Comparison of ENCODE assay signal across 28 cellular contexts in the genomic region with DNA sequence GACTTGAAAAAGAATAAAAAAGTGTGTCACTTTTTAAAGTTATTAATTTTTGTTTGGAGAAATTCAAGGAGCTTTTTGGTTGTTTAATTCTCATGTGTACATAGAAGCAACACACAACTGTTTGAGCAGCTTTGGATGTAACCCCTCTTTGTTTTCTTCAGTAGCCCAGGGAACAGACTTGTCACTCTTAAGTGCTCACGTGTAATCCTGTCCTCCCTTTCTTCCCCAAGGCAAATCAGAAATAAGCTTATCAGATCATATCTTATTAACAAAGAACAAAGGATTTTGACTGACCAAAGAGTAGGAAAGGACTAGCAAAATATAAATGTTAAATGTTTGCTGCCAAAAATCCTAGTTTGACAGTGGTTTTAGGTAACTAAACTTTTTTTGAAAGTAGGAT. TPM values are rescaled to one million over a fixed set of nuclear protein-coding genes. Genes with fewer than 3 reads are reported as not detected.
A peak's percentile ranks its signal among the peaks of the same experiment; 100 is the strongest.
DNase-seq lines count a peak whose midpoint lies in the region; ATAC-seq and TF ChIP-seq lines count a peak whose summit lies in the region.
"Had no signal": no experiment of that assay in that cellular context is flagged by ENCODE, and none has a peak within 500 bp of the region (broad histone marks: within the 10 kb centered on the region; RNA-seq: fewer than 3 reads in every experiment).

No MANE protein-coding gene starts in this region.

- no peak for ATAC-seq in GM19328 (IDR thresholded peaks at IDR 0.05; ENCODE audit: unreplicated experiment)
- ATAC-seq in GM21447 (IDR thresholded peaks at IDR 0.05; ENCODE audit: unreplicated experiment) = no peak
- ATAC-seq: activated CD8-positive, alpha-beta memory T cell treated with anti-CD3 and anti-CD28 coated beads, Interleukin-2, amount 10 ng/mL, durations not matched to agents 7 days and 5 days; naive thymus-derived CD4-positive, alpha-beta T cell; right cardiac atrium had no signal

- no peaks in the 10 kb centered on the region for H3K9me3 ChIP-seq in mesodermal cell (ENCODE audit: control insufficient read depth, low read length)
- H3K9me3 ChIP-seq: BLaER1 treated with 17β-estradiol and CSF1 and Interleukin-3, amounts not matched to agents 10 nM and 100 nM; testis; uterus had no signal

- H3K27ac ChIP-seq in 22Rv1 (peak overlapping the region; percentile 74), mesodermal cell (ENCODE audit: low read depth, low read length, severe bottlenecking) (peak overlapping the region; percentile 32)
- H3K27ac ChIP-seq: BLaER1 treated with 17β-estradiol and CSF1 and Interleukin-3, amounts not matched to agents 10 nM and 100 nM; RWPE1; testis; uterus had no signal

- H3K4me3 ChIP-seq in mesodermal cell (ENCODE audit: extremely low read depth, insufficient read depth, low read length, poor library complexity, severe bottlenecking) = no peak overlapping the region
- H3K4me3 ChIP-seq: BLaER1 treated with 17β-estradiol and CSF1 and Interleukin-3, amounts not matched to agents 10 nM and 100 nM; testis; uterus had no signal

- no peaks in the 10 kb centered on the region for H3K36me3 ChIP-seq in mesodermal cell (ENCODE audit: control insufficient read depth, insufficient read depth, low read length)
- H3K36me3 ChIP-seq: BLaER1 treated with 17β-estradiol and CSF1 and Interleukin-3, amounts not matched to agents 10 nM and 100 nM; uterus had no signal

- TF ChIP-seq CTCF in 22Rv1 (IDR thresholded peaks at IDR 0.05) = no peak

- DNase-seq in DMS53 treated with DMSO at 0.1 percent for 48 hours (lab: John Stamatoyannopoulos, UW; ENCODE audit: unreplicated experiment) (peak; percentile 27), SK-N-DZ (ENCODE audit: low spot score) (peak; percentile 18), hypothalamus (lab: John Stamatoyannopoulos, UW) (no peak), NCI-H446 (lab: John Stamatoyannopoulos, UW) (no peak)
- DNase-seq: activated CD4-positive, alpha-beta T cell treated with anti-CD3 and anti-CD28 coated beads, Interleukin-2, amount 10 ng/mL, durations not matched to agents 7 days and 5 days; activated CD8-positive, alpha-beta memory T cell treated with anti-CD3 and anti-CD28 coated beads, Interleukin-2, amount 10 ng/mL, durations not matched to agents 7 days and 5 days; activated naive CD4-positive, alpha-beta T cell treated with anti-CD3 and anti-CD28 coated beads, Interleukin-2, amount 50 U/mL, for 16 hours; Calu3; IMR-90; kidney glomerular epithelial cell; mesenchymal stem cell; naive thymus-derived CD4-positive, alpha-beta T cell; NCI-H1092; NCI-H2107; NCI-H510A; right cardiac atrium; stimulated activated CD4-positive, alpha-beta T cell treated with anti-CD3 and anti-CD28 coated beads, Interleukin-12 subunit alpha, Interleukin-12 subunit beta, amount 100 ng/mL, for 4 hours; stimulated activated CD4-positive, alpha-beta T cell treated with anti-CD3 and anti-CD28 coated beads, Interleukin-4, amount 100 ng/mL, for 24 hours; stimulated activated naive CD4-positive, alpha-beta T cell treated with Interleukin-2 at 50 U/mL for 16 hours; T1000; testis; uterus had no signal

- WGBS in mesodermal cell (ENCODE audit: insufficient coverage in 2 of 2), 2 experiments = 80% methylated on average over 1 of the region's 1 CpG; no CpG with 5 or more reads in 1 of the 2 experiments

- H3K4me1 ChIP-seq in mesodermal cell (ENCODE audit: control insufficient read depth, insufficient read depth, low read length, poor library complexity, severe bottlenecking) = no peaks in the 10 kb centered on the region
- H3K4me1 ChIP-seq: testis, uterus had no signal

RNA-seq across cellular contexts. Expression of a gene that starts 7.3 kb away (rescaled TPM):
- polyA plus RNA-seq in SK-N-DZ (2014; cell fraction: cytosol; rRNA removed) = 34.3 and 38.2 TPM in 2 replicates
- 26.6 and 30.1 TPM in 2 replicates for polyA plus RNA-seq in SK-N-DZ (2014; cell fraction: nucleus; rRNA removed)
- polyA plus RNA-seq in mesodermal cell (2013, experiment 1 of 2) = 36.2 TPM
- 40.7 TPM for polyA plus RNA-seq in mesodermal cell (2013, experiment 2 of 2)
- polyA plus RNA-seq: naive thymus-derived CD4-positive, alpha-beta T cell had no signal

Comparison
In these comparisons a context has a peak if more than half of its experiments do, and no peak if none do; other contexts are left out.
1. DNase-seq: peak in DMS53 treated with DMSO at 0.1 percent for 48 hours (single experiment) and SK-N-DZ (single experiment); none in hypothalamus (0 of 51) and NCI-H446 (0 of 2).